25 cellular contexts compared by ENCODE assay signal in genomic region chr22:37112084-37112728, GRCh38. TPM values are rescaled to one million over a fixed set of nuclear protein-coding genes. Genes with fewer than 3 reads are reported as not detected.
DNase-seq lines count a peak whose midpoint lies in the region; ATAC-seq and TF ChIP-seq lines count a peak whose summit lies in the region.
"Had no signal": no experiment of that assay in that cellular context is flagged by ENCODE, and none has a peak within 500 bp of the region (broad histone marks: within the 10 kb centered on the region; RNA-seq: fewer than 3 reads in every experiment).

No MANE protein-coding gene starts in this region.

- peak overlapping the region; percentile 67 for H3K27ac Mint-ChIP-seq in type B pancreatic cell
- H3K27ac Mint-ChIP-seq: CD4-positive, alpha-beta T cell; GM23338 had no signal

- no peaks in the 10 kb centered on the region for H3K36me3 Mint-ChIP-seq in type B pancreatic cell

- TF ChIP-seq POLR2A in right lobe of liver (IDR thresholded peaks at IDR 0.05) = no peak

- WGBS in right lobe of liver (ENCODE audit: insufficient coverage, low coverage, low lambda C conversion rate, missing lambda C conversion rate) = 14% methylated on average over 6 of the region's 12 CpGs

- H3K9me3 ChIP-seq in WERI-Rb-1 (ENCODE audit: severe bottlenecking) = no peaks in the 10 kb centered on the region
- no peaks in the 10 kb centered on the region for H3K9me3 ChIP-seq in right lobe of liver
- H3K9me3 ChIP-seq in lower lobe of right lung = no peaks in the 10 kb centered on the region
- H3K9me3 ChIP-seq: BLaER1, Caco-2, MG63 had no signal

- no peak overlapping the region for H3K4me3 ChIP-seq in WERI-Rb-1 (ENCODE audit: low read depth, low read length)
- no peak overlapping the region for H3K4me3 ChIP-seq in right lobe of liver
- no peak overlapping the region for H3K4me3 ChIP-seq in lower lobe of right lung
- H3K4me3 ChIP-seq: BLaER1, GM12878, GM23338, K562, MG63, PC-9 had no signal

- H3K36me3 ChIP-seq in WERI-Rb-1 = no peaks in the 10 kb centered on the region
- H3K36me3 ChIP-seq in right lobe of liver = no peaks in the 10 kb centered on the region
- no peaks in the 10 kb centered on the region for H3K36me3 ChIP-seq in lower lobe of right lung
- H3K36me3 ChIP-seq: BLaER1, MG63 had no signal

- intact Hi-C loops in right lobe of liver (cut with DNase I) (no loop called here), lower lobe of right lung (cut with DNase I) (no loop called here)

- H3K4me3 Mint-ChIP-seq in type B pancreatic cell = no peak overlapping the region
- H3K4me3 Mint-ChIP-seq: CD4-positive, alpha-beta T cell; GM23338 had no signal

- H3K27ac ChIP-seq in WERI-Rb-1 = peak overlapping the region; percentile 10; the same call in 1 of the 2 replicates
- peak overlapping the region in 2 of 3 donors; percentile 52 to 70 for H3K27ac ChIP-seq in right lobe of liver
- no peak overlapping the region for H3K27ac ChIP-seq in lower lobe of right lung
- H3K27ac ChIP-seq: BLaER1, PC-9 had no signal

- DNase-seq in HuH-7.5 (ENCODE audit: low spot score) = peak; percentile 48
- peak; percentile 64 for DNase-seq in WERI-Rb-1
- peak; percentile 86 to 95 (median 91) for DNase-seq in right lobe of liver
- DNase-seq in type B pancreatic cell (ENCODE audit: extremely low spot score, unreplicated experiment) = no peak
- no peak for DNase-seq in lower lobe of right lung
- DNase-seq: Caco-2; CD4-positive, alpha-beta T cell; DND-41; HCEC 1CT; MG63; NCI-H187 treated with DMSO at 0.1 percent for 48 hours; NCI-H2107; NCI-H2227 treated with DMSO at 0.1 percent for 48 hours; NCI-H510A; NCI-H748 treated with DMSO at 0.1 percent for 48 hours; PC-9; SIG-M5 had no signal

- H3K27me3 ChIP-seq in WERI-Rb-1 (ENCODE audit: insufficient read depth, low read depth, severe bottlenecking) (no peaks in the 10 kb centered on the region), right lobe of liver (no peaks in the 10 kb centered on the region), lower lobe of right lung (ENCODE audit: low read depth) (no peaks in the 10 kb centered on the region)
- H3K27me3 ChIP-seq: BLaER1, MG63 had no signal

- ATAC-seq in right lobe of liver (peak; percentile 54 to 67 (median 60)), GM21717 (IDR thresholded peaks at IDR 0.05; ENCODE audit: unreplicated experiment) (no peak), HG03039 (IDR thresholded peaks at IDR 0.05; ENCODE audit: unreplicated experiment) (no peak), lower lobe of right lung (no peak)
- ATAC-seq: GM12878, GM23338, K562, SK-N-SH treated with all-trans-retinoic acid at 6 μM for 48 hours had no signal

- peaks cover 27% of the 10 kb centered on the region for H3K27me3 Mint-ChIP-seq in type B pancreatic cell
- H3K27me3 Mint-ChIP-seq: CD4-positive, alpha-beta T cell had no signal

- peaks cover 8% of the 10 kb centered on the region for H3K4me1 Mint-ChIP-seq in type B pancreatic cell (ENCODE audit: unreplicated experiment)

- TF ChIP-seq CTCF in WERI-Rb-1 (IDR thresholded peaks at IDR 0.05; ENCODE audit: low read depth, low read length) = no peak
- no peak for TF ChIP-seq CTCF in right lobe of liver (IDR thresholded peaks at IDR 0.05)
- TF ChIP-seq CTCF in type B pancreatic cell (conservative IDR thresholded peaks at IDR 0.05) = no peak
- no peak for TF ChIP-seq CTCF in lower lobe of right lung (IDR thresholded peaks at IDR 0.05)

- H3K4me1 ChIP-seq in right lobe of liver (peaks cover 0 to 29% (median 8%) of the 10 kb centered on the region in 4 donors), lower lobe of right lung (no peaks in the 10 kb centered on the region)

- no peaks in the 10 kb centered on the region for H3K9me3 Mint-ChIP-seq in type B pancreatic cell
- H3K9me3 Mint-ChIP-seq: CD4-positive, alpha-beta T cell; GM23338 had no signal

RNA-seq across cellular contexts. Expression of gene TMPRSS6, which starts 2.7 kb away (rescaled TPM):
- total RNA-seq in right lobe of liver (100 to 1,000 TPM in 1 of 6 experiments, 10 to 100 TPM in 5; 40.7 to 104 (median 60.6) TPM), type B pancreatic cell (ENCODE audit: low replicate concordance) (7.6 and 14.3 TPM in 2 replicates), lower lobe of right lung (0.53 TPM)
- total RNA-seq: GM23338, K562, LHCN-M2 had no signal

RNA-seq across cellular contexts. Expression of gene IL2RB, which starts 37.5 kb away (rescaled TPM):
- total RNA-seq in right lobe of liver (1 to 10 TPM; 1.2 to 8.6 (median 2.0) TPM), type B pancreatic cell (ENCODE audit: low replicate concordance) (0.12 and 0.68 TPM in 2 replicates), lower lobe of right lung (10.2 TPM)
- total RNA-seq: Caco-2, LHCN-M2 had no signal

Comparison
In these comparisons a context has a peak if more than half of its experiments do, and no peak if none do; other contexts are left out.
1. DNase-seq: peak in HuH-7.5 (single experiment), WERI-Rb-1 (single experiment) and right lobe of liver (3 of 3); none in type B pancreatic cell (single experiment) and lower lobe of right lung (single experiment).
2. ATAC-seq: peak in right lobe of liver (4 of 4); none in GM21717 (single experiment), HG03039 (single experiment) and lower lobe of right lung (0 of 2).